Comparison of ENCODE assay signal across 31 cellular contexts in the genomic region with DNA sequence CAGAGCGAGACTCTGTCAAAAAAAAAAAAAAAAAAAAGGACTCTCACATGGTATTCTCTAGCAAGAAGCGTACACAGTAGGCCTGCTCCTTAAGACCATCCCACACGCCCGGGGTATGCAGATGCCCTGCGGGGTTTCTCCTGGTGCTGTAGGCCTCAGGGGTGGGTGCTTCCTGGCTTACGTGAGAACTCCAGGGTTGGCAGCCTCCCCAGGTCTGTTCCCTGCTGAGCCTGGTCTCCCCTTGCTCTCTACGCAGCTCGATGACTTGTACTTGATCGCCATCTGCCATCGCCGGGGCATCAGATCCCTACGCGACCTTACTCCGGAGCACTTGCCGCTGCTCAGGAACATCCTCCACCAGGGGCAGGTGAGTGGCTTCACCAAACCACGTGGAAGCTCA.
"Had no signal": no experiment of that assay in that cellular context is flagged by ENCODE, and none has a peak within 500 bp of the region (broad histone marks: within the 10 kb centered on the region; RNA-seq: fewer than 3 reads in every experiment).

No MANE protein-coding gene starts in this region.

- H3K36me3 ChIP-seq: brain microvascular endothelial cell, right atrium auricular region, WERI-Rb-1 had no signal

- H3K27ac ChIP-seq: brain microvascular endothelial cell, esophagus muscularis mucosa, foreskin keratinocyte, heart left ventricle, left lung, thyroid gland, WERI-Rb-1 had no signal

- DNase-seq: activated CD4-positive, alpha-beta T cell treated with anti-CD3 and anti-CD28 coated beads, Interleukin-2, amount 10 ng/mL, durations not matched to agents 24 days and 14 days; activated CD8-positive, alpha-beta T cell treated with anti-CD3 and anti-CD28 coated beads for 36 hours; activated gamma-delta T cell treated with Interleukin-2 at 50 U/mL for 16 hours; activated naive CD4-positive, alpha-beta T cell treated with anti-CD3 and anti-CD28 coated beads, Interleukin-2, amount 50 U/mL, for 16 hours; activated T-cell treated with anti-CD3 and anti-CD28 coated beads, Interleukin-2, amount 50 U/mL, for 4 hours; amniotic stem cell; brain microvascular endothelial cell; endodermal cell; foreskin keratinocyte; hypothalamus; kidney glomerular epithelial cell; left lung; occipital lobe; stimulated activated CD4-positive, alpha-beta T cell treated with anti-CD3 and anti-CD28 coated beads, Interleukin-2, amount 100 ng/mL, for 48 hours; substantia nigra; T-helper 9 cell; thyroid gland; upper lobe of left lung; WERI-Rb-1 had no signal

- H3K27me3 ChIP-seq: brain microvascular endothelial cell, esophagus muscularis mucosa, foreskin keratinocyte, heart left ventricle, left lung, right atrium auricular region, thyroid gland, upper lobe of left lung, vagina had no signal

- H3K4me3 Mint-ChIP-seq: activated CD4-positive, alpha-beta T cell treated with anti-CD3 and anti-CD28 coated beads, Interleukin-2, amount 10 ng/mL, durations not matched to agents 24 days and 14 days; activated CD8-positive, alpha-beta T cell treated with anti-CD3 and anti-CD28 coated beads for 36 hours; activated T-cell treated with anti-CD3 and anti-CD28 coated beads, Interleukin-2, amount 50 U/mL, for 4 hours; activated T-helper 17 cell treated with anti-CD3 and anti-CD28 coated beads, Interleukin-2, amount 50 U/mL, for 72 hours; endodermal cell; neural crest cell; stimulated activated naive CD8-positive, alpha-beta T cell treated with anti-CD3 and anti-CD28 coated beads, Interleukin-15, Interleukin-2, amounts not matched to agents 100 ng/mL and 50 ng/mL, for 24 hours; T-helper 1 cell treated with Interleukin-12 subunit alpha and Interleukin-12 subunit beta and Interleukin-4 antibody, amounts not matched to agents 30 μg/mL and 1 μg/mL, for 36 hours had no signal

- H3K9me3 Mint-ChIP-seq: activated CD4-positive, alpha-beta T cell treated with anti-CD3 and anti-CD28 coated beads, Interleukin-2, amount 10 ng/mL, durations not matched to agents 24 days and 14 days; activated CD8-positive, alpha-beta T cell treated with anti-CD3 and anti-CD28 coated beads for 36 hours; activated T-cell treated with anti-CD3 and anti-CD28 coated beads, Interleukin-2, amount 50 U/mL, for 4 hours; activated T-helper 17 cell treated with anti-CD3 and anti-CD28 coated beads, Interleukin-2, amount 50 U/mL, for 72 hours; endodermal cell; neural crest cell; stimulated activated naive CD8-positive, alpha-beta T cell treated with anti-CD3 and anti-CD28 coated beads, Interleukin-15, Interleukin-2, amounts not matched to agents 100 ng/mL and 50 ng/mL, for 24 hours; T-helper 1 cell treated with Interleukin-12 subunit alpha and Interleukin-12 subunit beta and Interleukin-4 antibody, amounts not matched to agents 30 μg/mL and 1 μg/mL, for 36 hours had no signal

- H3K27ac Mint-ChIP-seq: activated CD8-positive, alpha-beta T cell treated with anti-CD3 and anti-CD28 coated beads for 36 hours; endodermal cell had no signal

- H3K4me3 ChIP-seq: esophagus muscularis mucosa, heart left ventricle, left lung, lung, right atrium auricular region, thyroid gland, upper lobe of left lung, vagina had no signal

- ATAC-seq: activated CD4-positive, CD25-positive, alpha-beta regulatory T cell treated with anti-CD3 and anti-CD28 coated beads, Interleukin-2, amount 50 U/mL, for 24 hours; activated CD8-positive, alpha-beta T cell treated with anti-CD3 and anti-CD28 coated beads for 36 hours; activated T-cell treated with anti-CD3 and anti-CD28 coated beads, Interleukin-2, amount 50 U/mL, for 4 hours; activated T-helper 17 cell treated with anti-CD3 and anti-CD28 coated beads, Interleukin-2, amount 50 U/mL, for 72 hours; foreskin keratinocyte; heart left ventricle; left lung had no signal

- H3K27me3 Mint-ChIP-seq: activated CD4-positive, alpha-beta T cell treated with anti-CD3 and anti-CD28 coated beads, Interleukin-2, amount 10 ng/mL, durations not matched to agents 24 days and 14 days; activated CD8-positive, alpha-beta T cell treated with anti-CD3 and anti-CD28 coated beads for 36 hours; activated T-helper 17 cell treated with anti-CD3 and anti-CD28 coated beads, Interleukin-2, amount 50 U/mL, for 72 hours; stimulated activated naive CD8-positive, alpha-beta T cell treated with anti-CD3 and anti-CD28 coated beads, Interleukin-15, Interleukin-2, amounts not matched to agents 100 ng/mL and 50 ng/mL, for 24 hours had no signal

- FAIRE-seq: astrocyte, TTC549 had no signal

- H3K9me3 ChIP-seq: esophagus muscularis mucosa, heart left ventricle, left lung, right atrium auricular region, thyroid gland, upper lobe of left lung, vagina had no signal
